ENCODE assay signal across 11 cellular contexts in genomic region chr12:105445261-105446015, GRCh38.
DNase-seq lines count a peak whose midpoint lies in the region; ATAC-seq and TF ChIP-seq lines count a peak whose summit lies in the region.
"Had no signal": no experiment of that assay in that cellular context is flagged by ENCODE, and none has a peak within 500 bp of the region (broad histone marks: within the 10 kb centered on the region; RNA-seq: fewer than 3 reads in every experiment).

No MANE protein-coding gene starts in this region.

- no peaks in the 10 kb centered on the region for H3K36me3 ChIP-seq in smooth muscle cell (ENCODE audit: low read depth)

- WGBS in smooth muscle cell (ENCODE audit: low lambda C conversion rate), result 49% methylated on average over 4 of the region's 4 CpGs

- intact Hi-C loops in Right ventricle myocardium superior (cut with DNase I), result no loop called here
- intact Hi-C loops in cardiac septum (cut with DNase I), result no loop called here

- H3K4me1 ChIP-seq in smooth muscle cell (ENCODE audit: low read depth), result peaks cover 16% of the 10 kb centered on the region

- peak; percentile 22 for ATAC-seq in Right ventricle myocardium superior (ENCODE audit: poor library complexity)
- no peak for ATAC-seq in GM18873 (IDR thresholded peaks at IDR 0.05; ENCODE audit: low FRiP score, unreplicated experiment)

- no peak for DNase-seq in Right ventricle myocardium superior
- DNase-seq in cardiac septum (ENCODE audit: low spot score), result no peak
- DNase-seq in astrocyte of the hippocampus (ENCODE audit: low read depth, low spot score), result peak; percentile 75
- peak; percentile 74 for DNase-seq in islet precursor cell
- DNase-seq in smooth muscle cell (lab: John Stamatoyannopoulos, UW; ENCODE audit: unreplicated experiment), result no peak
- no peak for DNase-seq in activated T-cell treated with anti-CD3 and anti-CD28 coated beads, Interleukin-2, amount 50 U/mL, for 48 hours
- no peak for DNase-seq in stimulated activated CD4-positive, alpha-beta T cell treated with anti-CD3 and anti-CD28 coated beads, Interleukin-2, amount 100 ng/mL, for 48 hours
- DNase-seq: ACHN; activated naive CD4-positive, alpha-beta T cell treated with anti-CD3 and anti-CD28 coated beads, Interleukin-2, amount 10 ng/mL, durations not matched to agents 7 days and 5 days; NCI-H1930 had no signal

- no peaks in the 10 kb centered on the region for H3F3A ChIP-seq in smooth muscle cell (ENCODE audit: low read depth)

- H2AFZ ChIP-seq in smooth muscle cell (ENCODE audit: low read depth), result no peak overlapping the region

- no peak overlapping the region for H3K9ac ChIP-seq in smooth muscle cell (ENCODE audit: low read depth)

- no peaks in the 10 kb centered on the region for H3K9me3 ChIP-seq in smooth muscle cell (replicated peaks; ENCODE audit: low read depth)

- TF ChIP-seq CTCF in smooth muscle cell (IDR thresholded peaks at IDR 0.05; ENCODE audit: borderline replicate concordance, insufficient read depth, poor library complexity, severe bottlenecking), result no peak

- no peaks in the 10 kb centered on the region for H3K27me3 ChIP-seq in smooth muscle cell (ENCODE audit: low read depth)

- peak overlapping the region; percentile 55 for H3K4me2 ChIP-seq in smooth muscle cell

- H3K4me3 ChIP-seq in smooth muscle cell, result no peak overlapping the region

- no peaks in the 10 kb centered on the region for H3K79me2 ChIP-seq in smooth muscle cell (ENCODE audit: low read depth)

- H4K20me1 ChIP-seq in smooth muscle cell (ENCODE audit: low read depth), result no peaks in the 10 kb centered on the region

- H3K27ac ChIP-seq in smooth muscle cell (ENCODE audit: low read depth), result peak overlapping the region; percentile 37

Comparison
In these comparisons a context has a peak if more than half of its experiments do, and no peak if none do; other contexts are left out.
1. DNase-seq: peak in astrocyte of the hippocampus (single experiment) and islet precursor cell (single experiment); none in Right ventricle myocardium superior (single experiment), cardiac septum (single experiment), smooth muscle cell (single experiment), activated T-cell treated with anti-CD3 and anti-CD28 coated beads, Interleukin-2, amount 50 U/mL, for 48 hours (0 of 2) and stimulated activated CD4-positive, alpha-beta T cell treated with anti-CD3 and anti-CD28 coated beads, Interleukin-2, amount 100 ng/mL, for 48 hours (0 of 2).